ENCODE assay signal across 1 cellular context in genomic region chr17:7041607-7042506, GRCh38.
TF ChIP-seq lines count a peak whose summit lies in the region.

No MANE protein-coding gene starts in this region.

TF ChIP-seq in IMR-90, 13 proteins besides CTCF, POLR2A, EP300 and RAD21:
- TF ChIP-seq CHD1 (IDR thresholded peaks at IDR 0.05; ENCODE audit: low read depth, low read length): no peak
- no peak for TF ChIP-seq RFX5 (IDR thresholded peaks at IDR 0.05; ENCODE audit: low read depth, low read length)
- TF ChIP-seq MAFK (IDR thresholded peaks at IDR 0.05; ENCODE audit: low read depth, low read length): no peak
- no peak for TF ChIP-seq BHLHE40 (IDR thresholded peaks at IDR 0.05; ENCODE audit: low read depth, low read length)
- TF ChIP-seq NFE2L2 (IDR thresholded peaks at IDR 0.05; ENCODE audit: low read depth, low read length): no peak
- no peak for TF ChIP-seq CEBPB (IDR thresholded peaks at IDR 0.05; ENCODE audit: low read depth, low read length)
- no peak for TF ChIP-seq MXI1 (IDR thresholded peaks at IDR 0.05; ENCODE audit: borderline replicate concordance, low read depth, low read length)
- no peak for TF ChIP-seq SMC3 (IDR thresholded peaks at IDR 0.05; ENCODE audit: low read depth, low read length)
- TF ChIP-seq USF2 (IDR thresholded peaks at IDR 0.05; ENCODE audit: low read depth, low read length): no peak
- no peak for TF ChIP-seq RCOR1 (IDR thresholded peaks at IDR 0.05; ENCODE audit: insufficient replicate concordance, low read length)
- no peak for TF ChIP-seq FOS (IDR thresholded peaks at IDR 0.05; ENCODE audit: low read depth, low read length)
- no peak for TF ChIP-seq ELK1 (IDR thresholded peaks at IDR 0.05; ENCODE audit: borderline replicate concordance, low read depth, low read length)
- TF ChIP-seq MAZ (IDR thresholded peaks at IDR 0.05; ENCODE audit: borderline replicate concordance, low read depth, low read length): no peak
